17 cellular contexts compared by ENCODE assay signal in genomic region chr19:48798937-48799336, GRCh38. TPM values are rescaled to one million over a fixed set of nuclear protein-coding genes. Genes with fewer than 3 reads are reported as not detected.
DNase-seq lines count a peak whose midpoint lies in the region.
"Had no signal": no experiment of that assay in that cellular context is flagged by ENCODE, and none has a peak within 500 bp of the region (broad histone marks: within the 10 kb centered on the region; RNA-seq: fewer than 3 reads in every experiment).

No MANE protein-coding gene starts in this region.

- H2BK120ac ChIP-seq in neuronal stem cell (ENCODE audit: low read depth, low read length): no peak overlapping the region

- H3K9me3 ChIP-seq in neuronal stem cell (replicated peaks in 1 of 2; ENCODE audit: control insufficient read depth in 2 of 2, insufficient read depth in 1 of 2, low read depth in 1 of 2, low read length in 2 of 2): no peaks in the 10 kb centered on the region
- H3K9me3 ChIP-seq: neutrophil had no signal

- CTCF ChIA-PET in activated CD4-positive, alpha-beta memory T cell treated with anti-CD3 and anti-CD28 coated beads for 36 hours (lab: Charles Lee): interaction anchor here (1.2 to 1.7 kb wide), 2 partner anchors 11 to 43 kb away, joined by 6 to 7 read pairs; no protein-coding TSS in a partner anchor

- no peak overlapping the region for H4K91ac ChIP-seq in neuronal stem cell (ENCODE audit: low read depth, low read length, poor library complexity)

- no peak overlapping the region for H3K23ac ChIP-seq in neuronal stem cell (ENCODE audit: low read depth, low read length, poor library complexity)

- H2BK15ac ChIP-seq in neuronal stem cell (ENCODE audit: low read length): no peak overlapping the region

- H4K8ac ChIP-seq in neuronal stem cell (ENCODE audit: low read depth, low read length): no peak overlapping the region

- no peak overlapping the region for H2AFZ ChIP-seq in neuronal stem cell (ENCODE audit: low read length)

- H3K27ac ChIP-seq in neuronal stem cell (replicated peaks; ENCODE audit: low read length): peak overlapping the region; percentile 41
- H3K27ac ChIP-seq: neutrophil had no signal

- peak; percentile 65 for DNase-seq in EL
- peak; percentile 62 for DNase-seq in NCI-H146 (lab: John Stamatoyannopoulos, UW)
- peak; percentile 28 for DNase-seq in dermis blood vessel endothelial cell
- no peak for DNase-seq in neuronal stem cell (ENCODE audit: low spot score)
- no peak for DNase-seq in activated CD4-positive, alpha-beta memory T cell treated with anti-CD3 and anti-CD28 coated beads for 36 hours
- no peak for DNase-seq in stimulated activated naive CD4-positive, alpha-beta T cell treated with Interleukin-2 at 50 U/mL for 16 hours (lab: John Stamatoyannopoulos, UW)
- no peak for DNase-seq in occipital lobe (lab: John Stamatoyannopoulos, UW)
- no peak for DNase-seq in NK-92 treated with Interleukin-12 subunit alpha and Interleukin-12 subunit beta, amount 100 ng/mL, for 24 hours (lab: John Stamatoyannopoulos, UW)
- DNase-seq: activated CD4-positive, CD25-positive, alpha-beta regulatory T cell treated with anti-CD3 and anti-CD28 coated beads, Interleukin-2, amount 50 U/mL, for 72 hours; CD4-positive, alpha-beta memory T cell; Kasumi-1; stimulated activated CD4-positive, alpha-beta T cell treated with anti-CD3 and anti-CD28 coated beads, Interleukin-15, amount 100 ng/mL, for 24 hours had no signal

- H3K4ac ChIP-seq in neuronal stem cell (ENCODE audit: low read length): no peak overlapping the region

- H3K4me3 ChIP-seq in neuronal stem cell (ENCODE audit: low read length in 2 of 2): no peak overlapping the region

- no peaks in the 10 kb centered on the region for H3K27me3 ChIP-seq in neuronal stem cell (ENCODE audit: control insufficient read depth in 3 of 3, insufficient read depth in 3 of 3, low read depth in 1 of 3, low read length in 3 of 3)
- H3K27me3 ChIP-seq: neutrophil had no signal

- H3K4me1 Mint-ChIP-seq in activated CD4-positive, alpha-beta memory T cell treated with anti-CD3 and anti-CD28 coated beads for 36 hours (ENCODE audit: low read depth): peaks cover 7% of the 10 kb centered on the region

- no peak overlapping the region for H2BK12ac ChIP-seq in neuronal stem cell (ENCODE audit: low read length)

- H3K27me3 Mint-ChIP-seq in activated CD4-positive, alpha-beta memory T cell treated with anti-CD3 and anti-CD28 coated beads for 36 hours: no peaks in the 10 kb centered on the region
- H3K27me3 Mint-ChIP-seq: CD4-positive, alpha-beta memory T cell had no signal

- H3K36me3 ChIP-seq in neuronal stem cell (replicated peaks in 1 of 2; ENCODE audit: control insufficient read depth in 2 of 2, insufficient read depth in 2 of 2, low read length in 2 of 2): peaks cover 0 to 3% of the 10 kb centered on the region in 2 donors
- H3K36me3 ChIP-seq: neutrophil had no signal

- no CpG with 5 or more reads among the region's 6 CpGs for WGBS in neuronal stem cell (ENCODE audit: extremely low coverage in 2 of 2, insufficient read length in 2 of 2, insufficient replicate concordance in 1 of 2), 2 donors

- no peaks in the 10 kb centered on the region for H3K9me3 Mint-ChIP-seq in activated CD4-positive, alpha-beta memory T cell treated with anti-CD3 and anti-CD28 coated beads for 36 hours
- H3K9me3 Mint-ChIP-seq: CD4-positive, alpha-beta memory T cell had no signal

- no peaks in the 10 kb centered on the region for H3K79me1 ChIP-seq in neuronal stem cell (ENCODE audit: low read depth, low read length)

- peaks cover 3 to 8% of the 10 kb centered on the region in 2 donors for H3K4me1 ChIP-seq in neuronal stem cell (ENCODE audit: control insufficient read depth in 2 of 2, insufficient read depth in 1 of 2, low read depth in 1 of 2, low read length in 2 of 2)

- no peak overlapping the region for H3K4me2 ChIP-seq in neuronal stem cell (ENCODE audit: insufficient read depth, low read length, poor library complexity, severe bottlenecking)

- POLR2A ChIA-PET in activated CD4-positive, alpha-beta memory T cell treated with anti-CD3 and anti-CD28 coated beads for 36 hours (lab: Charles Lee): no interaction called here

- no peaks in the 10 kb centered on the region for H3K36me3 Mint-ChIP-seq in activated CD4-positive, alpha-beta memory T cell treated with anti-CD3 and anti-CD28 coated beads for 36 hours
- H3K36me3 Mint-ChIP-seq: CD4-positive, alpha-beta memory T cell had no signal

- peak overlapping the region; percentile 14 for H2BK5ac ChIP-seq in neuronal stem cell (ENCODE audit: low read length)

- H3K18ac ChIP-seq in neuronal stem cell (ENCODE audit: low read length): peak overlapping the region; percentile 34

- H3K9ac ChIP-seq in neuronal stem cell (ENCODE audit: low read depth, low read length, poor library complexity): no peak overlapping the region

- H2AK5ac ChIP-seq in neuronal stem cell (ENCODE audit: low read depth, low read length): no peak overlapping the region

- no peak overlapping the region for H3K14ac ChIP-seq in neuronal stem cell (ENCODE audit: low read length)

- no peak overlapping the region for H3K4me3 Mint-ChIP-seq in activated CD4-positive, alpha-beta memory T cell treated with anti-CD3 and anti-CD28 coated beads for 36 hours
- H3K4me3 Mint-ChIP-seq: CD4-positive, alpha-beta memory T cell had no signal

- no peak overlapping the region for H3K27ac Mint-ChIP-seq in activated CD4-positive, alpha-beta memory T cell treated with anti-CD3 and anti-CD28 coated beads for 36 hours
- H3K27ac Mint-ChIP-seq: CD4-positive, alpha-beta memory T cell had no signal

- intact Hi-C loops in activated CD4-positive, alpha-beta memory T cell treated with anti-CD3 and anti-CD28 coated beads for 36 hours (cut with micrococcal nuclease): loop anchor here (5.0 kb wide), 1 partner anchor 152 kb away; the partner anchor contains the start of gene CA11

RNA-seq across cellular contexts. Expression of gene BCAT2, which starts 11.9 kb away (rescaled TPM):
- total RNA-seq in dermis blood vessel endothelial cell (40.7 and 56.7 TPM in 2 replicates), occipital lobe (12.5 TPM)
- polyA plus RNA-seq in neuronal stem cell (2013, experiment 1 of 2): 49.0 TPM
- polyA plus RNA-seq in neuronal stem cell (2013, experiment 2 of 2): 48.6 TPM
- total RNA-seq in activated CD4-positive, alpha-beta memory T cell treated with anti-CD3 and anti-CD28 coated beads for 36 hours: 10 to 100 TPM; 59.8 to 61.5 TPM

RNA-seq across cellular contexts. Expression of gene HSD17B14, which starts 37.4 kb away (rescaled TPM):
- 1.5 and 8.0 TPM in 2 replicates for total RNA-seq in dermis blood vessel endothelial cell
- polyA plus RNA-seq in neuronal stem cell (2013, experiment 1 of 2): 24.4 TPM
- polyA plus RNA-seq in neuronal stem cell (2013, experiment 2 of 2): 24.3 TPM
- total RNA-seq in activated CD4-positive, alpha-beta memory T cell treated with anti-CD3 and anti-CD28 coated beads for 36 hours: under 1 TPM in 1 of 2 experiments, not detected in 1; 0.31 TPM
- total RNA-seq in occipital lobe: 2.5 TPM

RNA-seq across cellular contexts. Expression of gene FGF21, which starts 43.6 kb away (rescaled TPM):
- total RNA-seq in dermis blood vessel endothelial cell (not detected in 2 replicates), occipital lobe (not detected)
- not detected for polyA plus RNA-seq in neuronal stem cell (2013, experiment 1 of 2)
- polyA plus RNA-seq in neuronal stem cell (2013, experiment 2 of 2): not detected
- not detected for total RNA-seq in activated CD4-positive, alpha-beta memory T cell treated with anti-CD3 and anti-CD28 coated beads for 36 hours
- total RNA-seq: cardiac septum; CD4-positive, alpha-beta memory T cell; NCI-H460; SK-MEL-5 had no signal
- polyA plus RNA-seq: CD4-positive, alpha-beta memory T cell had no signal

RNA-seq across cellular contexts. Expression of gene FUT1, which starts 46.5 kb away (rescaled TPM):
- total RNA-seq in dermis blood vessel endothelial cell (8.1 and 10.9 TPM in 2 replicates), occipital lobe (0.47 TPM)
- 0.99 TPM for polyA plus RNA-seq in neuronal stem cell (2013, experiment 1 of 2)
- 1.0 TPM for polyA plus RNA-seq in neuronal stem cell (2013, experiment 2 of 2)
- under 1 TPM; 0.36 to 0.40 TPM for total RNA-seq in activated CD4-positive, alpha-beta memory T cell treated with anti-CD3 and anti-CD28 coated beads for 36 hours

RNA-seq across cellular contexts. Expression of gene IZUMO1, which starts 52.2 kb away (rescaled TPM):
- total RNA-seq in dermis blood vessel endothelial cell (0.17 and 0.28 TPM in 2 replicates), occipital lobe (0.16 TPM)
- 0.01 TPM for polyA plus RNA-seq in neuronal stem cell (2013, experiment 1 of 2)
- 0.03 TPM for polyA plus RNA-seq in neuronal stem cell (2013, experiment 2 of 2)
- total RNA-seq in activated CD4-positive, alpha-beta memory T cell treated with anti-CD3 and anti-CD28 coated beads for 36 hours: not detected
- total RNA-seq: CD4-positive, alpha-beta memory T cell; left lobe of liver; SK-MEL-5 had no signal
- polyA plus RNA-seq: CD4-positive, alpha-beta memory T cell had no signal

Comparison
In these comparisons a context has a peak if more than half of its experiments do, and no peak if none do; other contexts are left out.
1. DNase-seq: peak in EL (single experiment), NCI-H146 (single experiment) and dermis blood vessel endothelial cell (single experiment); none in neuronal stem cell (single experiment), activated CD4-positive, alpha-beta memory T cell treated with anti-CD3 and anti-CD28 coated beads for 36 hours (single experiment), stimulated activated naive CD4-positive, alpha-beta T cell treated with Interleukin-2 at 50 U/mL for 16 hours (single experiment), occipital lobe (single experiment) and NK-92 treated with Interleukin-12 subunit alpha and Interleukin-12 subunit beta, amount 100 ng/mL, for 24 hours (single experiment).